ENCODE assay signal across 9 cellular contexts in genomic region chr3:8503871-8504610, GRCh38. TPM values are rescaled to one million over a fixed set of nuclear protein-coding genes. Genes with fewer than 3 reads are reported as not detected.
DNase-seq lines count a peak whose midpoint lies in the region; FAIRE-seq and TF ChIP-seq lines count a peak whose summit lies in the region.
"Had no signal": no experiment of that assay in that cellular context is flagged by ENCODE, and none has a peak within 500 bp of the region (broad histone marks: within the 10 kb centered on the region; RNA-seq: fewer than 3 reads in every experiment).

No MANE protein-coding gene starts in this region.

- CTCF ChIA-PET in HEK293T (lab: Yijun Ruan, JAX), result no interaction called here

- POLR2A ChIA-PET in HEK293T (lab: Yijun Ruan, JAX), result no interaction called here

- intact Hi-C loops in prostate gland (cut with DNase I), result no loop called here

- no peaks in the 10 kb centered on the region for H3K9me3 ChIP-seq in prostate gland
- H3K9me3 ChIP-seq in small intestine (ENCODE audit: control insufficient read depth, low read depth), result no peaks in the 10 kb centered on the region

- TF ChIP-seq POLR2A in prostate gland (IDR thresholded peaks at IDR 0.05), result no peak

- no peak for FAIRE-seq in small intestine (lab: Jason Lieb, UNC)

- H3K36me3 ChIP-seq in brain microvascular endothelial cell (replicated peaks), result peaks cover 5% of the 10 kb centered on the region
- no peaks in the 10 kb centered on the region for H3K36me3 ChIP-seq in prostate gland
- H3K36me3 ChIP-seq in small intestine (ENCODE audit: control insufficient read depth in 2 of 2, insufficient read depth in 2 of 2, low read length in 2 of 2), result no peaks in the 10 kb centered on the region

- H3K27me3 ChIP-seq in brain microvascular endothelial cell (replicated peaks), result no peaks in the 10 kb centered on the region
- no peaks in the 10 kb centered on the region for H3K27me3 ChIP-seq in prostate gland (replicated peaks; ENCODE audit: insufficient read depth)
- H3K27me3 ChIP-seq in small intestine (ENCODE audit: control insufficient read depth in 2 of 2, insufficient read depth in 2 of 2, low read length in 2 of 2), result no peaks in the 10 kb centered on the region

- H3K4me1 ChIP-seq in prostate gland (replicated peaks) (peaks cover 17% of the 10 kb centered on the region), small intestine (ENCODE audit: control insufficient read depth in 2 of 2, insufficient read depth in 1 of 2, low read depth in 1 of 2, low read length in 1 of 2) (peaks cover 0 to 5% of the 10 kb centered on the region in 2 donors)

- H3K27ac ChIP-seq in brain microvascular endothelial cell (peak overlapping the region; percentile 20), prostate gland (peak overlapping the region; percentile 23 to 46), small intestine (ENCODE audit: low read depth in 1 of 2, low read length in 1 of 2) (peak overlapping the region in 1 of 2 donors; percentile 58)

- DNase-seq in ELF-1 (ENCODE audit: low read depth, low spot score), result peak; percentile 36
- no peak for DNase-seq in HEK293T (ENCODE audit: extremely low spot score)
- DNase-seq in brain microvascular endothelial cell, result no peak
- DNase-seq in prostate gland (ENCODE audit: low spot score), result no peak
- no peak for DNase-seq in epidermal melanocyte (ENCODE audit: insufficient read length, low spot score)
- DNase-seq in small intestine, result no peak
- no peak for DNase-seq in NCI-H446 (lab: John Stamatoyannopoulos, UW)
- no peak for DNase-seq in NCI-H510A treated with DMSO at 0.1 percent for 48 hours (lab: John Stamatoyannopoulos, UW)
- DNase-seq: NCI-H2081 had no signal

- TF ChIP-seq CTCF in brain microvascular endothelial cell (IDR thresholded peaks at IDR 0.05; ENCODE audit: low read depth, low read length, missing control alignments), result peak; percentile 10
- no peak for TF ChIP-seq CTCF in prostate gland (IDR thresholded peaks at IDR 0.05)

- peak overlapping the region; percentile 59 for H3K4me3 ChIP-seq in brain microvascular endothelial cell (ENCODE audit: low read depth, low read length)
- no peak overlapping the region for H3K4me3 ChIP-seq in prostate gland
- H3K4me3 ChIP-seq in small intestine (ENCODE audit: low read depth in 1 of 2, low read length in 2 of 2), result no peak overlapping the region

- WGBS in prostate gland, result 25% methylated on average over 8 of the region's 8 CpGs
- WGBS in small intestine, 3 donors, result 56 to 72% (median 60%) methylated on average over 8 of the region's 8 CpGs

- in situ Hi-C loops in brain microvascular endothelial cell (cut with HindIII; ENCODE audit: low pct_ligation_motif_present, low sequenced_read_pairs), result no loop called here

TF ChIP-seq in HEK293T, 16 proteins besides CTCF, POLR2A, EP300 and RAD21:
- TF ChIP-seq PKNOX1 (IDR thresholded peaks at IDR 0.05) (0 out of 2 replicates have a peak, but pooled peaks have one; percentile 5), ELF4 (IDR thresholded peaks at IDR 0.05) (no peak)

RNA-seq across cellular contexts. Expression of gene LMCD1, which starts 2.4 kb away (rescaled TPM):
- total RNA-seq in prostate gland, result 100 to 1,000 TPM in 1 of 2 donors, 10 to 100 TPM in 1; 73.0 to 144 TPM
- 10 to 100 TPM in 2 of 3 donors, 1 to 10 TPM in 1; 2.5 to 29.4 (median 17.3) TPM for polyA plus RNA-seq in small intestine
